ENCODE assay signal across 1 cellular context in genomic region chr3:169841171-169841570, GRCh38.
TF ChIP-seq lines count a peak whose summit lies in the region.

No MANE protein-coding gene starts in this region.

TF ChIP-seq in GM12878, 131 proteins besides CTCF, POLR2A, EP300 and RAD21 (continued from another document):
- TF ChIP-seq ZBTB4 (CRISPR knock-in tag; IDR thresholded peaks at IDR 0.05) = no peak
- no peak for TF ChIP-seq ATF3 (IDR thresholded peaks at IDR 0.05; ENCODE audit: borderline replicate concordance, extremely low read depth, low read depth, low read length)
- no peak for TF ChIP-seq SUZ12 (IDR thresholded peaks at IDR 0.05; ENCODE audit: unreplicated experiment)
- TF ChIP-seq ATF7 (IDR thresholded peaks at IDR 0.05; ENCODE audit: low read depth) = no peak
- no peak for TF ChIP-seq ESRRA (IDR thresholded peaks at IDR 0.05; ENCODE audit: low read length)
- no peak for TF ChIP-seq IRF4 (IDR thresholded peaks at IDR 0.05; ENCODE audit: low read depth, low read length)
- TF ChIP-seq, protein P1, sequence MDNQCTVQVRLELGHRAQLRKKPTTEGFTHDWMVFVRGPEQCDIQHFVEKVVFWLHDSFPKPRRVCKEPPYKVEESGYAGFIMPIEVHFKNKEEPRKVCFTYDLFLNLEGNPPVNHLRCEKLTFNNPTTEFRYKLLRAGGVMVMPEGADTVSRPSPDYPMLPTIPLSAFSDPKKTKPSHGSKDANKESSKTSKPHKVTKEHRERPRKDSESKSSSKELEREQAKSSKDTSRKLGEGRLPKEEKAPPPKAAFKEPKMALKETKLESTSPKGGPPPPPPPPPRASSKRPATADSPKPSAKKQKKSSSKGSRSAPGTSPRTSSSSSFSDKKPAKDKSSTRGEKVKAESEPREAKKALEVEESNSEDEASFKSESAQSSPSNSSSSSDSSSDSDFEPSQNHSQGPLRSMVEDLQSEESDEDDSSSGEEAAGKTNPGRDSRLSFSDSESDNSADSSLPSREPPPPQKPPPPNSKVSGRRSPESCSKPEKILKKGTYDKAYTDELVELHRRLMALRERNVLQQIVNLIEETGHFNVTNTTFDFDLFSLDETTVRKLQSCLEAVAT (IDR thresholded peaks at IDR 0.05) = no peak
- TF ChIP-seq ZNF592 (IDR thresholded peaks at IDR 0.05) = no peak
- TF ChIP-seq ASH2L (IDR thresholded peaks at IDR 0.05; ENCODE audit: borderline replicate concordance, low read depth) = no peak
- TF ChIP-seq ZNF622 (IDR thresholded peaks at IDR 0.05) = no peak
- TF ChIP-seq TCF12 (IDR thresholded peaks at IDR 0.05; ENCODE audit: low read depth, low read length) = peak; percentile 95
- TF ChIP-seq TAF1 (IDR thresholded peaks at IDR 0.05; ENCODE audit: borderline replicate concordance, low read depth, low read length) = no peak
- TF ChIP-seq PAX5 (IDR thresholded peaks at IDR 0.05; ENCODE audit: borderline replicate concordance, low read depth, low read length) = peak; percentile 80; the same call in 1 of the 2 replicates
- TF ChIP-seq EED (IDR thresholded peaks at IDR 0.05; ENCODE audit: low read depth) = peak; percentile 67
- TF ChIP-seq, protein P2, sequence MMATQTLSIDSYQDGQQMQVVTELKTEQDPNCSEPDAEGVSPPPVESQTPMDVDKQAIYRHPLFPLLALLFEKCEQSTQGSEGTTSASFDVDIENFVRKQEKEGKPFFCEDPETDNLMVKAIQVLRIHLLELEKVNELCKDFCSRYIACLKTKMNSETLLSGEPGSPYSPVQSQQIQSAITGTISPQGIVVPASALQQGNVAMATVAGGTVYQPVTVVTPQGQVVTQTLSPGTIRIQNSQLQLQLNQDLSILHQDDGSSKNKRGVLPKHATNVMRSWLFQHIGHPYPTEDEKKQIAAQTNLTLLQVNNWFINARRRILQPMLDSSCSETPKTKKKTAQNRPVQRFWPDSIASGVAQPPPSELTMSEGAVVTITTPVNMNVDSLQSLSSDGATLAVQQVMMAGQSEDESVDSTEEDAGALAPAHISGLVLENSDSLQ (IDR thresholded peaks at IDR 0.05) = 0 out of 2 replicates have a peak, but pooled peaks have one; percentile 36
- peak; percentile 96 for TF ChIP-seq TCF3 (IDR thresholded peaks at IDR 0.05; ENCODE audit: borderline replicate concordance, insufficient read depth, low read depth, low read length)
- TF ChIP-seq FOXK2 (IDR thresholded peaks at IDR 0.05) = no peak
- no peak for TF ChIP-seq IRF3 (IDR thresholded peaks at IDR 0.05)
- peak; percentile 26; the same call in 1 of the 2 replicates for TF ChIP-seq RUNX3 (IDR thresholded peaks at IDR 0.05; ENCODE audit: low read length)
- no peak for TF ChIP-seq EZH2 (IDR thresholded peaks at IDR 0.05; ENCODE audit: borderline replicate concordance, control insufficient read depth, low read depth, low read length)
- TF ChIP-seq BACH1 (IDR thresholded peaks at IDR 0.05; ENCODE audit: borderline replicate concordance) = no peak
- no peak for TF ChIP-seq BMI1 (IDR thresholded peaks at IDR 0.05; ENCODE audit: borderline replicate concordance)
- TF ChIP-seq, protein P3, sequence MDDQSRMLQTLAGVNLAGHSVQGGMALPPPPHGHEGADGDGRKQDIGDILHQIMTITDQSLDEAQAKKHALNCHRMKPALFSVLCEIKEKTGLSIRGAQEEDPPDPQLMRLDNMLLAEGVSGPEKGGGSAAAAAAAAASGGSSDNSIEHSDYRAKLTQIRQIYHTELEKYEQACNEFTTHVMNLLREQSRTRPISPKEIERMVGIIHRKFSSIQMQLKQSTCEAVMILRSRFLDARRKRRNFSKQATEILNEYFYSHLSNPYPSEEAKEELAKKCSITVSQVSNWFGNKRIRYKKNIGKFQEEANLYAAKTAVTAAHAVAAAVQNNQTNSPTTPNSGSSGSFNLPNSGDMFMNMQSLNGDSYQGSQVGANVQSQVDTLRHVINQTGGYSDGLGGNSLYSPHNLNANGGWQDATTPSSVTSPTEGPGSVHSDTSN (IDR thresholded peaks at IDR 0.05; ENCODE audit: insufficient replicate concordance, low read depth, low read length) = peak; percentile 76
- no peak for TF ChIP-seq SKIL (IDR thresholded peaks at IDR 0.05; ENCODE audit: low read depth, poor library complexity, severe bottlenecking)
- TF ChIP-seq MTA2 (IDR thresholded peaks at IDR 0.05; ENCODE audit: low read depth) = no peak
- no peak for TF ChIP-seq IKZF2 (IDR thresholded peaks at IDR 0.05)
- no peak for TF ChIP-seq BHLHE40 (IDR thresholded peaks at IDR 0.05; ENCODE audit: borderline replicate concordance in 1 of 2, low read depth in 2 of 2, low read length in 1 of 2)
- TF ChIP-seq POU2F2 (IDR thresholded peaks at IDR 0.05; ENCODE audit: borderline replicate concordance, low read depth, low read length) = no peak
- no peak for TF ChIP-seq CREM (IDR thresholded peaks at IDR 0.05; ENCODE audit: low read depth)
- TF ChIP-seq RELA (IDR thresholded peaks at IDR 0.05; ENCODE audit: borderline replicate concordance, partially characterized antibody) = no peak
- peak; percentile 59; the same call in 1 of the 2 replicates for TF ChIP-seq NFIC (IDR thresholded peaks at IDR 0.05; ENCODE audit: low read depth, low read length)
- TF ChIP-seq POLR2AphosphoS2 (IDR thresholded peaks at IDR 0.05; ENCODE audit: low read depth, low read length) = no peak
- TF ChIP-seq SRF (IDR thresholded peaks at IDR 0.05; ENCODE audit: low read depth in 2 of 2, low read length in 2 of 2) = no peak
- no peak for TF ChIP-seq ZBTB40 (IDR thresholded peaks at IDR 0.05; ENCODE audit: borderline replicate concordance)
- TF ChIP-seq NR2F1 (conservative IDR thresholded peaks at IDR 0.05) = no peak
- TF ChIP-seq MXI1 (IDR thresholded peaks at IDR 0.05; ENCODE audit: low read depth, low read length) = no peak
- no peak for TF ChIP-seq TCF7 (IDR thresholded peaks at IDR 0.05; ENCODE audit: borderline replicate concordance)
TF ChIP-seq in GM12878: peak in this region for 8.
